Comparison of ENCODE assay signal across 35 cellular contexts in genomic region chr18:10935588-10935987, GRCh38.
"Had no signal": no experiment of that assay in that cellular context is flagged by ENCODE, and none has a peak within 500 bp of the region (broad histone marks: within the 10 kb centered on the region; RNA-seq: fewer than 3 reads in every experiment).

No MANE protein-coding gene starts in this region.

- H3K4me1 ChIP-seq: Peyer's patch had no signal

- H3K9me3 ChIP-seq: MG63, Peyer's patch had no signal

- H3K9me3 Mint-ChIP-seq: activated CD8-positive, alpha-beta T cell treated with anti-CD3 and anti-CD28 coated beads for 36 hours; activated naive CD8-positive, alpha-beta T cell treated with anti-CD3 and anti-CD28 coated beads for 36 hours; activated T-cell treated with anti-CD3 and anti-CD28 coated beads, Interleukin-2, amount 50 U/mL, for 72 hours; T-cell had no signal

- H3K4me3 ChIP-seq: cardiac muscle cell, K562, MG63, Peyer's patch had no signal

- DNase-seq: activated B cell treated with CpG ODN at 0.5 μM for 24 hours; activated CD4-positive, alpha-beta T cell treated with anti-CD3 and anti-CD28 coated beads for 1 hour; activated CD4-positive, alpha-beta T cell treated with anti-CD3 and anti-CD28 coated beads for 48 hours; activated CD8-positive, alpha-beta T cell treated with anti-CD3 and anti-CD28 coated beads for 36 hours; activated effector memory CD4-positive, alpha-beta T cell treated with anti-CD3 and anti-CD28 coated beads, Interleukin-2, amount 50 U/mL, for 16 hours; activated naive CD4-positive, alpha-beta T cell; activated naive CD4-positive, alpha-beta T cell treated with anti-CD3 and anti-CD28 coated beads, Interleukin-2, amount 50 U/mL, for 16 hours; activated naive CD8-positive, alpha-beta T cell treated with anti-CD3 and anti-CD28 coated beads for 36 hours; activated T-cell treated with anti-CD3 and anti-CD28 coated beads, Interleukin-2, amount 50 U/mL, for 1 hour; activated T-cell treated with anti-CD3 and anti-CD28 coated beads, Interleukin-2, amount 50 U/mL, for 72 hours; amniotic stem cell; aorta; brain microvascular endothelial cell; Karpas-422; MG63; NCI-H1048; NCI-H1105 treated with DMSO at 0.1 percent for 48 hours; NCI-H1436; NCI-H1694 treated with DMSO at 0.1 percent for 48 hours; NCI-H2029; NCI-H345; NCI-H524 treated with DMSO at 0.1 percent for 48 hours; PC-3; Peyer's patch; RPMI8226; SIG-M5; T-cell; T-helper 2 cell; T-helper 9 cell had no signal

- H3K4me3 Mint-ChIP-seq: activated B cell treated with CpG ODN at 0.5 μM for 24 hours; activated CD8-positive, alpha-beta T cell treated with anti-CD3 and anti-CD28 coated beads for 36 hours; activated naive CD8-positive, alpha-beta T cell treated with anti-CD3 and anti-CD28 coated beads for 36 hours; activated T-cell treated with anti-CD3 and anti-CD28 coated beads, Interleukin-2, amount 50 U/mL, for 72 hours; activated T-helper 17 cell treated with anti-CD3 and anti-CD28 coated beads, Interleukin-2, amount 50 U/mL, for 72 hours; central memory CD8-positive, alpha-beta T cell; T-cell had no signal

- H3K4me1 Mint-ChIP-seq: activated B cell treated with CpG ODN at 0.5 μM for 24 hours; activated naive CD8-positive, alpha-beta T cell treated with anti-CD3 and anti-CD28 coated beads for 36 hours; activated T-helper 17 cell treated with anti-CD3 and anti-CD28 coated beads, Interleukin-2, amount 50 U/mL, for 72 hours; central memory CD8-positive, alpha-beta T cell; T-cell had no signal

- H3K27me3 ChIP-seq: brain microvascular endothelial cell, cardiac muscle cell, MG63, Peyer's patch had no signal

- ATAC-seq: activated CD8-positive, alpha-beta T cell treated with anti-CD3 and anti-CD28 coated beads for 36 hours; activated T-cell treated with anti-CD3 and anti-CD28 coated beads, Interleukin-2, amount 50 U/mL, for 72 hours; activated T-helper 17 cell treated with anti-CD3 and anti-CD28 coated beads, Interleukin-2, amount 50 U/mL, for 72 hours; K562; PC-3; SK-N-SH treated with all-trans-retinoic acid at 6 μM for 48 hours; T-cell had no signal

- H3K36me3 Mint-ChIP-seq: activated naive CD8-positive, alpha-beta T cell treated with anti-CD3 and anti-CD28 coated beads for 36 hours; T-cell had no signal

- H3K27ac Mint-ChIP-seq: activated B cell treated with CpG ODN at 0.5 μM for 24 hours; activated CD8-positive, alpha-beta T cell treated with anti-CD3 and anti-CD28 coated beads for 36 hours; activated naive CD8-positive, alpha-beta T cell treated with anti-CD3 and anti-CD28 coated beads for 36 hours; activated T-cell treated with anti-CD3 and anti-CD28 coated beads, Interleukin-2, amount 50 U/mL, for 72 hours; activated T-helper 17 cell treated with anti-CD3 and anti-CD28 coated beads, Interleukin-2, amount 50 U/mL, for 72 hours; T-cell had no signal

- H3K36me3 ChIP-seq: brain microvascular endothelial cell, cardiac muscle cell, Peyer's patch had no signal

- H3K27ac ChIP-seq: brain microvascular endothelial cell, cardiac muscle cell, Peyer's patch, VCaP had no signal

- H3K27me3 Mint-ChIP-seq: activated B cell treated with CpG ODN at 0.5 μM for 24 hours; activated CD8-positive, alpha-beta T cell treated with anti-CD3 and anti-CD28 coated beads for 36 hours; central memory CD8-positive, alpha-beta T cell; T-cell had no signal
